In genomic region chr14:24036963-24037657, GRCh38 we compare ENCODE assay signal across 8 cellular contexts. TPM values are rescaled to one million over a fixed set of nuclear protein-coding genes. Genes with fewer than 3 reads are reported as not detected.
DNase-seq lines count a peak whose midpoint lies in the region; ATAC-seq, FAIRE-seq and TF ChIP-seq lines count a peak whose summit lies in the region.
"Not testable (repeated sequence)": the region's sequence is repeated elsewhere in the genome, so short reads cannot be mapped to it uniquely, and the experiment has no call there.
"Had no signal": no experiment of that assay in that cellular context is flagged by ENCODE, and none has a peak within 500 bp of the region (broad histone marks: within the 10 kb centered on the region; RNA-seq: fewer than 3 reads in every experiment).

No MANE protein-coding gene starts in this region.

- not testable (repeated sequence) for DNase-seq in RWPE1 (ENCODE audit: low spot score); activated naive CD4-positive, alpha-beta T cell treated with anti-CD3 and anti-CD28 coated beads, Interleukin-2, amount 50 U/mL, for 72 hours (ENCODE audit: low spot score in 2 of 2); endothelial cell of umbilical vein (ENCODE audit: low read depth, low spot score); lower lobe of right lung; psoas muscle

- TF ChIP-seq CTCF in RWPE1 (conservative IDR thresholded peaks at IDR 0.05; ENCODE audit: low read depth): peak; percentile 44; the same call in 1 of the 2 replicates
- not testable (repeated sequence) for TF ChIP-seq CTCF in endothelial cell of umbilical vein (IDR thresholded peaks at IDR 0.05; ENCODE audit: extremely low read depth in 1 of 2, insufficient read depth in 1 of 2, low read depth in 1 of 2, low read length in 2 of 2); lower lobe of right lung (IDR thresholded peaks at IDR 0.05); psoas muscle (IDR thresholded peaks at IDR 0.05)

- CTCF ChIA-PET in RWPE1 (lab: Yijun Ruan, JAX); endothelial cell of umbilical vein (lab: Charles Lee): not testable (repeated sequence)

- H3K79me2 ChIP-seq in endothelial cell of umbilical vein (ENCODE audit: control insufficient read depth, insufficient read depth, low read length): not testable (repeated sequence)

- not testable (repeated sequence) for H3K4me1 ChIP-seq in endothelial cell of umbilical vein (ENCODE audit: control insufficient read depth, extremely low read depth, insufficient read depth, low read length); lower lobe of right lung
- H3K4me1 ChIP-seq in psoas muscle: peaks cover 15% of the 10 kb centered on the region

- intact Hi-C loops in endothelial cell of umbilical vein (cut with micrococcal nuclease): loop anchor here (1.0 to 5.0 kb wide), 3 partner anchors 23 to 65 kb away; partner anchors contain the start of gene DHRS4L2
- intact Hi-C loops in lower lobe of right lung (cut with DNase I): not testable (repeated sequence)
- intact Hi-C loops in psoas muscle (cut with DNase I): loop anchor here in 1 of 2 donors (2.0 kb wide), 1 partner anchor 22 kb away; no protein-coding TSS in a partner anchor

- H3K27ac Mint-ChIP-seq in activated naive CD4-positive, alpha-beta T cell treated with anti-CD3 and anti-CD28 coated beads, Interleukin-2, amount 50 U/mL, for 72 hours: peak overlapping the region; percentile 89 to 92

- H3K36me3 Mint-ChIP-seq in activated naive CD4-positive, alpha-beta T cell treated with anti-CD3 and anti-CD28 coated beads, Interleukin-2, amount 50 U/mL, for 72 hours: not testable (repeated sequence)

- peak overlapping the region; percentile 82 for H2AFZ ChIP-seq in endothelial cell of umbilical vein (ENCODE audit: low read depth, low read length)

- not testable (repeated sequence) for BruUV-seq in endothelial cell of umbilical vein (replicated peaks; lab: Mats Ljungman, UMichigan)

- H3K9me1 ChIP-seq in endothelial cell of umbilical vein (replicated peaks; ENCODE audit: control insufficient read depth, extremely low read depth, insufficient read depth, low read length): not testable (repeated sequence)

- dilution Hi-C loops in endothelial cell of umbilical vein (cut with MboI; ENCODE audit: extremely low pct_ligation_motif_present, low sequenced_read_pairs): not testable (repeated sequence)

- not testable (repeated sequence) for H3K27me3 ChIP-seq in endothelial cell of umbilical vein (ENCODE audit: control insufficient read depth in 2 of 2, insufficient read depth in 2 of 2, low read length in 2 of 2); lower lobe of right lung (ENCODE audit: low read depth); psoas muscle (ENCODE audit: insufficient read depth in 3 of 3, low read length in 2 of 3)

- H3K27ac ChIP-seq in RWPE1 (peak overlapping the region; percentile 93), lower lobe of right lung (peak overlapping the region; percentile 92), psoas muscle (peak overlapping the region; percentile 87)
- H3K27ac ChIP-seq in endothelial cell of umbilical vein (ENCODE audit: insufficient read depth, low read depth, low read length): not testable (repeated sequence)

- H3K4me3 ChIP-seq in endothelial cell of umbilical vein (replicated peaks in 1 of 3; ENCODE audit: insufficient read depth in 1 of 3, low read depth in 1 of 3, low read length in 3 of 3) (peak overlapping the region in 2 of 3 experiments; percentile 33 to 42), lower lobe of right lung (peak overlapping the region; percentile 77), psoas muscle (peak overlapping the region; percentile 78)

- not testable (repeated sequence) for H4K20me1 ChIP-seq in endothelial cell of umbilical vein (replicated peaks; ENCODE audit: control insufficient read depth, extremely low read depth, insufficient read depth, low read length)

- peak; percentile 23 for ATAC-seq in GM18502 (IDR thresholded peaks at IDR 0.05; ENCODE audit: poor library complexity, unreplicated experiment)
- ATAC-seq in HG02610 (IDR thresholded peaks at IDR 0.05; ENCODE audit: unreplicated experiment): peak; percentile 18
- peak in 1 of 2 donors; percentile 3 for ATAC-seq in activated naive CD4-positive, alpha-beta T cell treated with anti-CD3 and anti-CD28 coated beads, Interleukin-2, amount 50 U/mL, for 72 hours
- not testable (repeated sequence) for ATAC-seq in lower lobe of right lung, psoas muscle

- 42 to 46% (median 43%) methylated on average over 10 of the region's 10 CpGs for WGBS in psoas muscle, 3 donors

- H3K9me3 ChIP-seq in endothelial cell of umbilical vein (replicated peaks; ENCODE audit: control insufficient read depth, insufficient read depth, low read length); lower lobe of right lung; psoas muscle: not testable (repeated sequence)

- not testable (repeated sequence) for TF ChIP-seq POLR2A in endothelial cell of umbilical vein (IDR thresholded peaks at IDR 0.05; ENCODE audit: low read depth, low read length)

- peak overlapping the region; percentile 2 for H3K9ac ChIP-seq in endothelial cell of umbilical vein (replicated peaks; ENCODE audit: extremely low read depth, insufficient read depth, low read length)

- peak overlapping the region; percentile 58 for H3K4me2 ChIP-seq in endothelial cell of umbilical vein (ENCODE audit: insufficient read depth, low read length)

- POLR2A ChIA-PET in RWPE1 (lab: Yijun Ruan, JAX; ENCODE audit: low non-redundant PET); endothelial cell of umbilical vein (lab: Charles Lee): not testable (repeated sequence)

- not testable (repeated sequence) for H3K36me3 ChIP-seq in endothelial cell of umbilical vein (ENCODE audit: control insufficient read depth in 2 of 2, extremely low read depth in 1 of 2, insufficient read depth in 2 of 2, low read length in 2 of 2); lower lobe of right lung; psoas muscle (ENCODE audit: insufficient read depth in 1 of 2, low read depth in 1 of 2)

- peak; percentile 79 for FAIRE-seq in endothelial cell of umbilical vein (lab: Jason Lieb, UNC)

- H3K9me3 Mint-ChIP-seq in activated naive CD4-positive, alpha-beta T cell treated with anti-CD3 and anti-CD28 coated beads, Interleukin-2, amount 50 U/mL, for 72 hours: not testable (repeated sequence)

RNA-seq across cellular contexts. Expression of gene CARMIL3, which starts 14.7 kb away (rescaled TPM):
- total RNA-seq in activated naive CD4-positive, alpha-beta T cell treated with anti-CD3 and anti-CD28 coated beads, Interleukin-2, amount 50 U/mL, for 72 hours: 1 to 10 TPM; 2.1 to 6.7 TPM
- total RNA-seq in endothelial cell of umbilical vein (not detected in 2 replicates), lower lobe of right lung (0.95 TPM), psoas muscle (under 1 TPM in 3 of 4 donors, not detected in 1; 0.04 to 0.10 (median 0.06) TPM)
- polyA plus RNA-seq in endothelial cell of umbilical vein (0.03 and 0.08 TPM in 2 replicates), psoas muscle (under 1 TPM in 2 of 3 donors, not detected in 1; 0.08 to 0.19 TPM)
- 0.01 TPM in 1 of 2 replicates, not detected in the other for polyA plus RNA-seq in endothelial cell of umbilical vein (2011; cell fraction: cytosol; rRNA removed)
- 0.22 and 0.36 TPM in 2 replicates for polyA plus RNA-seq in endothelial cell of umbilical vein (2011; cell fraction: nucleus; rRNA removed)
- 0.04 TPM in 1 of 2 replicates, not detected in the other for polyA plus RNA-seq in endothelial cell of umbilical vein (2012)
- polyA minus RNA-seq in endothelial cell of umbilical vein: 0.05 TPM in 1 of 2 replicates, not detected in the other
- not detected for polyA minus RNA-seq in endothelial cell of umbilical vein (2011; cell fraction: cytosol; rRNA and poly(A)+ RNA removed)
- 0.14 TPM in 1 of 2 replicates, not detected in the other for polyA minus RNA-seq in endothelial cell of umbilical vein (2011; cell fraction: nucleus; rRNA and poly(A)+ RNA removed)

RNA-seq across cellular contexts. Expression of gene CPNE6, which starts 34.3 kb away (rescaled TPM):
- under 1 TPM in 1 of 2 donors, not detected in 1; 0.14 TPM for total RNA-seq in activated naive CD4-positive, alpha-beta T cell treated with anti-CD3 and anti-CD28 coated beads, Interleukin-2, amount 50 U/mL, for 72 hours
- total RNA-seq in endothelial cell of umbilical vein (not detected in 2 replicates), lower lobe of right lung (not detected), psoas muscle (not detected)
- polyA plus RNA-seq in endothelial cell of umbilical vein (not detected in 2 replicates), psoas muscle (under 1 TPM in 1 of 3 donors, not detected in 2; 0.06 TPM)
- polyA plus RNA-seq in endothelial cell of umbilical vein (2011; cell fraction: cytosol; rRNA removed): not detected in 2 replicates
- not detected in 2 replicates for polyA plus RNA-seq in endothelial cell of umbilical vein (2011; cell fraction: nucleus; rRNA removed)
- not detected in 2 replicates for polyA plus RNA-seq in endothelial cell of umbilical vein (2012)
- polyA minus RNA-seq in endothelial cell of umbilical vein: not detected in 2 replicates
- not detected for polyA minus RNA-seq in endothelial cell of umbilical vein (2011; cell fraction: cytosol; rRNA and poly(A)+ RNA removed)
- polyA minus RNA-seq in endothelial cell of umbilical vein (2011; cell fraction: nucleus; rRNA and poly(A)+ RNA removed): not detected in 2 replicates
- total RNA-seq: SK-MEL-5 had no signal

RNA-seq across cellular contexts. Expression of gene DHRS4L2, which starts 48.4 kb away (rescaled TPM):
- total RNA-seq in activated naive CD4-positive, alpha-beta T cell treated with anti-CD3 and anti-CD28 coated beads, Interleukin-2, amount 50 U/mL, for 72 hours: 10 to 100 TPM; 13.5 to 22.1 TPM
- total RNA-seq in endothelial cell of umbilical vein: 18.5 and 20.7 TPM in 2 replicates
- 18.2 and 21.9 TPM in 2 replicates for polyA plus RNA-seq in endothelial cell of umbilical vein
- polyA plus RNA-seq in endothelial cell of umbilical vein (2011; cell fraction: cytosol; rRNA removed): 24.0 and 26.1 TPM in 2 replicates
- 11.4 and 15.6 TPM in 2 replicates for polyA plus RNA-seq in endothelial cell of umbilical vein (2011; cell fraction: nucleus; rRNA removed)
- 18.6 and 20.4 TPM in 2 replicates for polyA plus RNA-seq in endothelial cell of umbilical vein (2012)
- 10.1 and 12.2 TPM in 2 replicates for polyA minus RNA-seq in endothelial cell of umbilical vein
- polyA minus RNA-seq in endothelial cell of umbilical vein (2011; cell fraction: cytosol; rRNA and poly(A)+ RNA removed): 30.6 TPM
- 2.6 and 3.9 TPM in 2 replicates for polyA minus RNA-seq in endothelial cell of umbilical vein (2011; cell fraction: nucleus; rRNA and poly(A)+ RNA removed)
- 19.4 TPM for total RNA-seq in lower lobe of right lung
- 10 to 100 TPM; 25.9 to 43.4 (median 31.9) TPM for total RNA-seq in psoas muscle
- 10 to 100 TPM; 19.4 to 62.0 (median 30.8) TPM for polyA plus RNA-seq in psoas muscle

RNA-seq across cellular contexts. Expression of gene PCK2, which starts 57.0 kb away (rescaled TPM):
- 10 to 100 TPM; 40.9 to 89.2 TPM for total RNA-seq in activated naive CD4-positive, alpha-beta T cell treated with anti-CD3 and anti-CD28 coated beads, Interleukin-2, amount 50 U/mL, for 72 hours
- total RNA-seq in endothelial cell of umbilical vein (24.5 and 25.1 TPM in 2 replicates), lower lobe of right lung (42.8 TPM), psoas muscle (1 to 10 TPM; 2.1 to 4.5 (median 2.7) TPM)
- polyA plus RNA-seq in endothelial cell of umbilical vein (23.5 and 26.4 TPM in 2 replicates), psoas muscle (1 to 10 TPM; 2.0 to 2.7 (median 2.0) TPM)
- 16.7 and 19.4 TPM in 2 replicates for polyA plus RNA-seq in endothelial cell of umbilical vein (2011; cell fraction: cytosol; rRNA removed)
- 15.8 and 21.0 TPM in 2 replicates for polyA plus RNA-seq in endothelial cell of umbilical vein (2011; cell fraction: nucleus; rRNA removed)
- 9.0 and 10.9 TPM in 2 replicates for polyA plus RNA-seq in endothelial cell of umbilical vein (2012)
- polyA minus RNA-seq in endothelial cell of umbilical vein: 22.8 and 24.3 TPM in 2 replicates
- 55.3 TPM for polyA minus RNA-seq in endothelial cell of umbilical vein (2011; cell fraction: cytosol; rRNA and poly(A)+ RNA removed)
- 6.8 and 10.2 TPM in 2 replicates for polyA minus RNA-seq in endothelial cell of umbilical vein (2011; cell fraction: nucleus; rRNA and poly(A)+ RNA removed)
